ENCODE assay signal across 1 cellular context in genomic region chr7:151109094-151110048, GRCh38.
A peak's percentile ranks its signal among the peaks of the same experiment; 100 is the strongest.
TF ChIP-seq lines count a peak whose summit lies in the region.

No MANE protein-coding gene starts in this region.

TF ChIP-seq in K562, 482 proteins besides CTCF, POLR2A, EP300 and RAD21 (continued from another document and continues in another):
- TF ChIP-seq ZBTB40 (IDR thresholded peaks at IDR 0.05) (peak; percentile 42; the same call in 1 of the 2 replicates), ZBTB40 (CRISPR knock-in tag; IDR thresholded peaks at IDR 0.05) (no peak), ZFP36 (IDR thresholded peaks at IDR 0.05; ENCODE audit: low read depth, low read length, partially characterized antibody) (no peak), ZNF431 (CRISPR knock-in tag; IDR thresholded peaks at IDR 0.05) (0 out of 2 replicates have a peak, but pooled peaks have one; percentile 22), THRB (CRISPR knock-in tag; conservative IDR thresholded peaks at IDR 0.05) (no peak), FIP1L1 (IDR thresholded peaks at IDR 0.05; ENCODE audit: low read depth, low read length, poor library complexity, severe bottlenecking) (no peak), GABPA (tag; conservative IDR thresholded peaks at IDR 0.05; ENCODE audit: low read depth) (no peak), RFX7 (CRISPR knock-in tag; IDR thresholded peaks at IDR 0.05) (no peak), YY1 (IDR thresholded peaks at IDR 0.05; ENCODE audit: borderline replicate concordance in 1 of 3, control insufficient read depth in 1 of 3, extremely low read depth in 1 of 3, insufficient read depth in 3 of 3, insufficient read length in 1 of 3, insufficient replicate concordance in 2 of 3, low read depth in 1 of 3, low read length in 2 of 3) (no peak), RB1 (IDR thresholded peaks at IDR 0.05; ENCODE audit: low read depth) (no peak), JUN (IDR thresholded peaks at IDR 0.05; ENCODE audit: borderline replicate concordance, low read depth, low read length) (no peak), JUN (CRISPR knock-in tag; IDR thresholded peaks at IDR 0.05; ENCODE audit: borderline replicate concordance) (no peak), PRMT5 (CRISPR knock-in tag; IDR thresholded peaks at IDR 0.05) (no peak), DPF2 (IDR thresholded peaks at IDR 0.05) (peak; percentile 87), ZNF511 (CRISPR knock-in tag; IDR thresholded peaks at IDR 0.05) (no peak), SIRT6 (IDR thresholded peaks at IDR 0.05; ENCODE audit: low read depth, low read length) (no peak), ZSCAN32 (CRISPR knock-in tag; IDR thresholded peaks at IDR 0.05) (no peak), THAP7 (CRISPR knock-in tag; IDR thresholded peaks at IDR 0.05) (no peak), ZNF282 (CRISPR knock-in tag; IDR thresholded peaks at IDR 0.05) (no peak), FOXK1 (CRISPR knock-in tag; IDR thresholded peaks at IDR 0.05; ENCODE audit: borderline replicate concordance) (no peak), HIVEP1 (CRISPR knock-in tag; IDR thresholded peaks at IDR 0.05) (no peak), BMI1 (IDR thresholded peaks at IDR 0.05; ENCODE audit: low read length) (no peak), TCF3 (CRISPR knock-in tag; IDR thresholded peaks at IDR 0.05) (no peak), ESRRA (IDR thresholded peaks at IDR 0.05; ENCODE audit: borderline replicate concordance, low read depth) (no peak; the same call in 1 of the 2 replicates), FOXK2 (conservative IDR thresholded peaks at IDR 0.05 in 1 of 2, IDR thresholded peaks at IDR 0.05 in 1 of 2; ENCODE audit: low read depth in 2 of 2) (peak; percentile 48 to 51; a peak in 2 of 4 replicates), KLF13 (tag; IDR thresholded peaks at IDR 0.05; ENCODE audit: borderline replicate concordance, low read depth) (peak; percentile 72; the same call in 1 of the 2 replicates), ATF4 (CRISPR knock-in tag; IDR thresholded peaks at IDR 0.05) (no peak), ATF3 (IDR thresholded peaks at IDR 0.05) (peak; percentile 80), ATF3 (CRISPR knock-in tag; conservative IDR thresholded peaks at IDR 0.05) (no peak; the same call in 1 of the 2 replicates), NFE2L1 (tag; IDR thresholded peaks at IDR 0.05; ENCODE audit: borderline replicate concordance, low read depth) (no peak), PRDM10 (IDR thresholded peaks at IDR 0.05; ENCODE audit: partially characterized antibody) (no peak), PKNOX1 (IDR thresholded peaks at IDR 0.05) (no peak), ZZZ3 (IDR thresholded peaks at IDR 0.05) (no peak), ZNF512 (tag; IDR thresholded peaks at IDR 0.05) (no peak), ZNF124 (CRISPR knock-in tag; IDR thresholded peaks at IDR 0.05) (no peak), KLF10 (CRISPR knock-in tag; IDR thresholded peaks at IDR 0.05) (no peak)
